In the genomic region with DNA sequence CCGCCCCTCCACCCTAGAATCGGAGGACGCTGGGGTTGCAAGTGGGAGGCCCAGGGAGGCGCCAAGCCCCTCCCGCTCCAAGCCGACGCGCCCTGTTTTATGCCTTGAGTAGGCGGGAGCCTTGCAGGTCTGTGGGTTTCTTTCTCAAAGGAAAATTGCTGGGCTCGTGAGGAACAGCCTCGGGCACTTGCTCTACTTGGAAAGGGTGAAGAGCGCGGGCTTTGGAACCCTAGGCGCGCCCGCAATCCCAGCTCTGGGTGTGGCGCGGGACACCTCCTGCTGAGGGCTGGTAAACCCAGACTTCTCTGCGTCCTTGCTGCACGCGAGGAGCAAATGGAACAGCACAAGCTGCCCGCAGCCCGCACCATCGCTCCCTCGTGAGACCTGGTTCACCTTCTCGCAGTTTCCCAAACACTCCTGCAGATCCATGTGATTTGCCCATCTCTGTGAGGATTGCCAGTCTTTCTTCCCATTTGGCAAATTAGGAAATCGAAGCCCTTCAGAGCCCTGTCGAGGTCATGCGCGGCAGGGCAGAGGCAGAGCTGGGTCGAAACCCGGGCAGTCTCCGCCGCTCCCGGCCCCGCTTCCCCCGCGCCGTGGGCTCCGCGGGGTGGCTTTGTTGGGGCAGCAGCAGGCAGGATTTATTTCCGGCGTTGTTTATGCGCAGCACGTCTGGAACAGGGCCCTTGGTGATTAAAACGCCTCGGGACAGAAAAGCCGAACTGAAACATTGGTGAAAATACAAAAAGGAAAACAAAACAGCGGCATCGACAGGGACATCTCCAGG, we compare ENCODE assay signal across 14 cellular contexts.
DNase-seq lines count a peak whose midpoint lies in the region; ATAC-seq, FAIRE-seq and TF ChIP-seq lines count a peak whose summit lies in the region.
"Had no signal": no experiment of that assay in that cellular context is flagged by ENCODE, and none has a peak within 500 bp of the region (broad histone marks: within the 10 kb centered on the region; RNA-seq: fewer than 3 reads in every experiment).

No MANE protein-coding gene starts in this region.

- TF ChIP-seq POLR2A in breast epithelium (IDR thresholded peaks at IDR 0.05): no peak

- H3K27me3 ChIP-seq in breast epithelium: peaks cover 0 to 34% of the 10 kb centered on the region in 2 donors

- no peak overlapping the region for H3K27ac Mint-ChIP-seq in progenitor cell of endocrine pancreas

- H3K4me3 Mint-ChIP-seq in progenitor cell of endocrine pancreas (ENCODE audit: low read depth): no peak overlapping the region

- no peak overlapping the region for H3K27ac ChIP-seq in breast epithelium
- H3K27ac ChIP-seq: transverse colon, VCaP had no signal

- no peak for ATAC-seq in GM21360 (IDR thresholded peaks at IDR 0.05; ENCODE audit: unreplicated experiment)
- ATAC-seq: K562 had no signal

- intact Hi-C loops in breast epithelium (cut with DNase I; ENCODE audit: low total_unique reads): no loop called here

- peaks cover under 1% of the 10 kb centered on the region for H3K9me3 Mint-ChIP-seq in progenitor cell of endocrine pancreas (ENCODE audit: low read depth)

- no peaks in the 10 kb centered on the region for H3K4me1 Mint-ChIP-seq in progenitor cell of endocrine pancreas (ENCODE audit: low read depth)

- H3K4me3 ChIP-seq in breast epithelium: peak overlapping the region in 2 of 3 donors; percentile 41 to 61
- H3K4me3 ChIP-seq: K562, transverse colon had no signal

- H3K9me3 ChIP-seq in breast epithelium: peaks cover 0 to 3% of the 10 kb centered on the region in 2 donors
- H3K9me3 ChIP-seq: transverse colon had no signal

- TF ChIP-seq CTCF in breast epithelium (IDR thresholded peaks at IDR 0.05) (no peak), progenitor cell of endocrine pancreas (IDR thresholded peaks at IDR 0.05; ENCODE audit: unreplicated experiment) (no peak)

- peak; percentile 26 for DNase-seq in COLO668 (lab: John Stamatoyannopoulos, UW; ENCODE audit: unreplicated experiment)
- peak; percentile 20 for DNase-seq in M059J (ENCODE audit: low read depth)
- no peak for DNase-seq in breast epithelium (ENCODE audit: low spot score in 2 of 2)
- peak; percentile 53 for DNase-seq in islet precursor cell
- no peak for DNase-seq in progenitor cell of endocrine pancreas (ENCODE audit: low spot score, unreplicated experiment)
- no peak for DNase-seq in frontal cortex (ENCODE audit: low spot score in 2 of 2)
- no peak for DNase-seq in A172 (ENCODE audit: low spot score)
- DNase-seq: DMS 273 treated with DMSO at 0.1 percent for 48 hours, NCI-H2029, transverse colon had no signal

- H3K27me3 Mint-ChIP-seq in progenitor cell of endocrine pancreas: peaks cover 67% of the 10 kb centered on the region

- H3K36me3 Mint-ChIP-seq in progenitor cell of endocrine pancreas (ENCODE audit: insufficient read depth): no peaks in the 10 kb centered on the region

- no peaks in the 10 kb centered on the region for H3K36me3 ChIP-seq in breast epithelium
- H3K36me3 ChIP-seq: transverse colon had no signal

- no peaks in the 10 kb centered on the region for H3K4me1 ChIP-seq in breast epithelium

- FAIRE-seq in frontal cortex (lab: Jason Lieb, UNC): no peak
- FAIRE-seq: colon, K562 had no signal

Comparison
In these comparisons a context has a peak if more than half of its experiments do, and no peak if none do; other contexts are left out.
1. DNase-seq: peak in COLO668 (single experiment), M059J (single experiment) and islet precursor cell (single experiment); none in breast epithelium (0 of 2), progenitor cell of endocrine pancreas (single experiment), frontal cortex (0 of 2) and A172 (single experiment).